ENCODE assay signal across 8 cellular contexts in the genomic region with DNA sequence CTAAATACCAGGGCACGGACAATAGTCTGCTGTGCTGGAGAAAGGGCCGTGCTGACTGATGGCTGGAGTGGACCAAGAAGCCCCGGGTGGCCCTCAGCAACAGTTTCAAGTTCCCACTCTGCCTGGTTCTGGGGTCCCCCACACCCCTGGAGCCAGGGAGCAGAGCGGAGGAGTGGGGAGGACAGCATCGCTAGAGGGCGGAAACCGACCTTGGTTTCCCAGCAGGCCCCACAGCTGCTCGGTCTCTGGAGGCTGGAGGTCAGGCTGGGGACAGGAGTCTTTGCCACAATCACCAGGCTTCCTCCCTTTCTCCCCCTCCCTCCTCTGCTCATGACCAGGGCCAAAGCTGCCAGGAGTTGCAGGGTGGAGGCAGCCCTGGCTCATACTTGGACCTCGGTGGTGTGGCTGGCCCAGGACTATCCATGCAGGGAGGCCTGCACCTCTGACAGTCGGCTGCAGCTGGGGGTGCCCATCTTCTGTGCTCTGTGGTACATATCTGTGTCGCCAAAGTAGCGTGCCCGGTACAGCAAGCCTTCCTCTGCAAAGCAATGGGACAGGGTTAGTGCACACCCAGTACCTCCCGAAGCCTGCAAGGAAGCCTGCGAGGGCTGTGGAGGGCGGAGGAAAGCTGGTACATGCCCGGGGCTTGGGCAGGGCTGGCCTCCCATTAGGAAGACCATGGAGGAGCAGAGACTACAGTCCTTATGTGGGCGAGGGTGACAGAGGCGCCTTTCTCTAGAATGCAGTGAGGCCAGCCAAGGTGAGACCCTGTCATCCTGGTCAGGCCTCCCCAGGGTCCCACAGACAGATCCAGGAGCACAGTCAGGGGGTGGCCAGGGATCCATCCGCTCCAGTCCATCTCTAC. TPM values are rescaled to one million over a fixed set of nuclear protein-coding genes. Genes with fewer than 3 reads are reported as not detected.
DNase-seq lines count a peak whose midpoint lies in the region; ATAC-seq and TF ChIP-seq lines count a peak whose summit lies in the region.

No MANE protein-coding gene starts in this region.

- H3K27me3 ChIP-seq in duodenal mucosa (ENCODE audit: control insufficient read depth in 1 of 2, insufficient read depth in 2 of 2, low read length in 2 of 2), result no peaks in the 10 kb centered on the region

- H3K36me3 ChIP-seq in duodenal mucosa (ENCODE audit: control insufficient read depth in 1 of 2, insufficient read depth in 2 of 2, low read length in 2 of 2), result peaks cover 29 to 39% of the 10 kb centered on the region in 2 donors

- TF ChIP-seq CTCF in neural crest cell (conservative IDR thresholded peaks at IDR 0.05), result no peak

- peak; percentile 80 for DNase-seq in NK-92 treated with Interleukin-12 subunit alpha and Interleukin-12 subunit beta, amount 100 ng/mL, for 24 hours (lab: John Stamatoyannopoulos, UW)
- DNase-seq in NK-92 (lab: John Stamatoyannopoulos, UW; ENCODE audit: unreplicated experiment), result no peak
- DNase-seq in SKM-1 (lab: John Stamatoyannopoulos, UW; ENCODE audit: unreplicated experiment), result peak; percentile 64
- DNase-seq in neural crest cell (ENCODE audit: low read depth, low spot score), result no peak
- no peak for DNase-seq in HCEC 1CT
- DNase-seq in 8988T, result no peak

- no peaks in the 10 kb centered on the region for H3K9me3 ChIP-seq in duodenal mucosa (ENCODE audit: control insufficient read depth in 1 of 2, low read length in 2 of 2)

- peaks cover 49 to 54% of the 10 kb centered on the region in 2 donors for H3K4me1 ChIP-seq in duodenal mucosa (ENCODE audit: control insufficient read depth in 1 of 2, insufficient read depth in 2 of 2, low read length in 2 of 2)

- H3K27ac ChIP-seq in duodenal mucosa (ENCODE audit: low read depth, low read length), result peak overlapping the region; percentile 86

- peak overlapping the region in 1 of 2 donors; percentile 20 for H3K9ac ChIP-seq in duodenal mucosa (ENCODE audit: low read depth in 1 of 2, low read length in 2 of 2)

- H3K4me1 Mint-ChIP-seq in neural crest cell, result peaks cover 60% of the 10 kb centered on the region

- no peak overlapping the region for H3K4me3 Mint-ChIP-seq in neural crest cell

- peak overlapping the region; percentile 83 for H3K27ac Mint-ChIP-seq in neural crest cell (ENCODE audit: unreplicated experiment)

- peak; percentile 30 for ATAC-seq in HG02981 (IDR thresholded peaks at IDR 0.05; ENCODE audit: unreplicated experiment)

- peak overlapping the region in 1 of 2 donors; percentile 48 for H3K4me3 ChIP-seq in duodenal mucosa (ENCODE audit: low read depth in 1 of 2, low read length in 2 of 2)

- peaks cover 4% of the 10 kb centered on the region for H3K36me3 Mint-ChIP-seq in neural crest cell (ENCODE audit: low read depth)

- H3K9me3 Mint-ChIP-seq in neural crest cell, result no peaks in the 10 kb centered on the region

- H3K27me3 Mint-ChIP-seq in neural crest cell (ENCODE audit: low read depth), result peaks cover 2% of the 10 kb centered on the region

RNA-seq across cellular contexts. Expression of gene DNAJB12, which starts 19.1 kb away (rescaled TPM):
- 32.4 and 36.5 TPM in 2 replicates for total RNA-seq in neural crest cell

Comparison
In these comparisons a context has a peak if more than half of its experiments do, and no peak if none do; other contexts are left out.
1. DNase-seq: peak in NK-92 treated with Interleukin-12 subunit alpha and Interleukin-12 subunit beta, amount 100 ng/mL, for 24 hours (single experiment) and SKM-1 (single experiment); none in NK-92 (single experiment), neural crest cell (single experiment), HCEC 1CT (single experiment) and 8988T (single experiment).